In genomic region chr10:53744746-53745145, GRCh38 we compare ENCODE assay signal across 29 cellular contexts.
DNase-seq lines count a peak whose midpoint lies in the region; ATAC-seq, FAIRE-seq and TF ChIP-seq lines count a peak whose summit lies in the region.
"Had no signal": no experiment of that assay in that cellular context is flagged by ENCODE, and none has a peak within 500 bp of the region (broad histone marks: within the 10 kb centered on the region; RNA-seq: fewer than 3 reads in every experiment).

No MANE protein-coding gene starts in this region.

- H3K27me3 ChIP-seq in H9 (ENCODE audit: insufficient read depth, low read length) (no peaks in the 10 kb centered on the region), H1 (replicated peaks in 1 of 4; ENCODE audit: control insufficient read depth in 3 of 4, extremely low read depth in 1 of 4, insufficient read depth in 3 of 4, low read length in 3 of 4) (no peaks in the 10 kb centered on the region), iPS DF 6.9 (ENCODE audit: control insufficient read depth, insufficient read depth, low read length) (no peaks in the 10 kb centered on the region), neuronal stem cell (ENCODE audit: control insufficient read depth in 3 of 3, insufficient read depth in 3 of 3, low read depth in 1 of 3, low read length in 3 of 3) (no peaks in the 10 kb centered on the region)
- H3K27me3 ChIP-seq: BE2C had no signal

- H3K9me3 Mint-ChIP-seq in H9: peaks cover 21 to 37% of the 10 kb centered on the region in 2 experiments

- H3K23me2 ChIP-seq in H9 (ENCODE audit: insufficient read length, low read depth, low read length, poor library complexity, severe bottlenecking): no peaks in the 10 kb centered on the region
- H3K23me2 ChIP-seq in H1 (ENCODE audit: low read depth, low read length): no peaks in the 10 kb centered on the region

- H3K79me1 ChIP-seq in H9 (ENCODE audit: insufficient read depth, low read depth, low read length, poor library complexity, severe bottlenecking): no peaks in the 10 kb centered on the region
- H3K79me1 ChIP-seq in H1 (ENCODE audit: low read depth, low read length): no peaks in the 10 kb centered on the region
- H3K79me1 ChIP-seq in neuronal stem cell (ENCODE audit: low read depth, low read length): no peaks in the 10 kb centered on the region

- H3K79me2 ChIP-seq in H9 (ENCODE audit: insufficient read depth, low read length) (no peaks in the 10 kb centered on the region), H1 (ENCODE audit: control insufficient read depth in 1 of 2, insufficient read depth in 2 of 2, low read length in 2 of 2) (no peaks in the 10 kb centered on the region)

- no peak overlapping the region for H2BK12ac ChIP-seq in H9 (ENCODE audit: insufficient read length, low read depth, low read length)
- H2BK12ac ChIP-seq in H1 (ENCODE audit: low read depth, low read length): no peak overlapping the region; the same call in 1 of the 2 replicates
- H2BK12ac ChIP-seq in neuronal stem cell (ENCODE audit: low read length): no peak overlapping the region

- H3K18ac ChIP-seq in H9 (ENCODE audit: insufficient read length, low read depth, low read length) (no peak overlapping the region), H1 (ENCODE audit: extremely low read depth, low read length) (peak overlapping the region; percentile 1; the same call in 1 of the 2 replicates), neuronal stem cell (ENCODE audit: low read length) (no peak overlapping the region)

- H2AFZ ChIP-seq in H9 (ENCODE audit: low read length) (peak overlapping the region; percentile 42), H1 (ENCODE audit: low read length) (no peak overlapping the region), neuronal stem cell (ENCODE audit: low read length) (peak overlapping the region; percentile 77)

- H2AK5ac ChIP-seq in H9 (ENCODE audit: insufficient read length, low read length) (no peak overlapping the region), H1 (ENCODE audit: low read depth, low read length) (no peak overlapping the region), neuronal stem cell (ENCODE audit: low read depth, low read length) (no peak overlapping the region)

- H4K8ac ChIP-seq in H9 (replicated peaks; ENCODE audit: insufficient read length, low read depth, low read length): no peak overlapping the region
- H4K8ac ChIP-seq in H1 (ENCODE audit: extremely low read depth, insufficient read depth, low read length): no peak overlapping the region
- H4K8ac ChIP-seq in neuronal stem cell (ENCODE audit: low read depth, low read length): no peak overlapping the region

- H4K91ac ChIP-seq in H9 (ENCODE audit: insufficient read length, low read depth, low read length) (no peak overlapping the region), H1 (replicated peaks; ENCODE audit: insufficient read length, low read length) (peak overlapping the region; percentile 55), neuronal stem cell (ENCODE audit: low read depth, low read length, poor library complexity) (no peak overlapping the region)

- H3K9me3 ChIP-seq in H9 (ENCODE audit: control insufficient read depth, low read depth, low read length): no peaks in the 10 kb centered on the region
- peaks cover 8 to 20% of the 10 kb centered on the region in 2 experiments for H3K9me3 ChIP-seq in H1 (ENCODE audit: insufficient read depth in 2 of 2, low read depth in 1 of 2, low read length in 1 of 2)
- no peaks in the 10 kb centered on the region for H3K9me3 ChIP-seq in iPS DF 6.9 (ENCODE audit: control insufficient read depth, insufficient read depth, low read length)
- peaks cover 2 to 5% of the 10 kb centered on the region in 2 donors for H3K9me3 ChIP-seq in neuronal stem cell (replicated peaks in 1 of 2; ENCODE audit: control insufficient read depth in 2 of 2, insufficient read depth in 1 of 2, low read depth in 1 of 2, low read length in 2 of 2)
- H3K9me3 ChIP-seq: BE2C had no signal

- H3K9ac ChIP-seq in H9 (ENCODE audit: extremely low read depth, insufficient read length, low read length): no peak overlapping the region
- no peak overlapping the region for H3K9ac ChIP-seq in H1 (replicated peaks in 1 of 4; ENCODE audit: extremely low read depth in 1 of 4, low read depth in 3 of 4, low read length in 3 of 4)
- no peak overlapping the region for H3K9ac ChIP-seq in neuronal stem cell (ENCODE audit: low read depth, low read length, poor library complexity)

- H3K36me3 ChIP-seq in H1 (ENCODE audit: control insufficient read depth in 2 of 4, insufficient read depth in 4 of 4, low read length in 3 of 4) (peaks cover 0 to 2% (median 0%) of the 10 kb centered on the region in 4 experiments; a peak in 1 of 8 replicates), iPS DF 6.9 (ENCODE audit: control insufficient read depth, insufficient read depth, low read length) (no peaks in the 10 kb centered on the region), neuronal stem cell (replicated peaks in 1 of 2; ENCODE audit: control insufficient read depth in 2 of 2, insufficient read depth in 2 of 2, low read length in 2 of 2) (no peaks in the 10 kb centered on the region)
- H3K36me3 ChIP-seq: BE2C had no signal

- H3K4me1 ChIP-seq in H9 (ENCODE audit: insufficient read depth, low read length) (peaks cover 2% of the 10 kb centered on the region; the same call in 1 of the 2 replicates), H1 (replicated peaks in 1 of 4; ENCODE audit: control insufficient read depth in 3 of 4, insufficient read depth in 4 of 4, low read length in 3 of 4) (peaks cover 0 to 3% (median 2%) of the 10 kb centered on the region in 4 experiments; a peak in 4 of 7 replicates), iPS DF 6.9 (ENCODE audit: control insufficient read depth, insufficient read depth, low read length) (peaks cover 2% of the 10 kb centered on the region; the same call in 1 of the 2 replicates), neuronal stem cell (ENCODE audit: control insufficient read depth in 2 of 2, insufficient read depth in 1 of 2, low read depth in 1 of 2, low read length in 2 of 2) (no peaks in the 10 kb centered on the region)
- H3K4me1 ChIP-seq: BE2C had no signal

- H3K27me3 Mint-ChIP-seq in H9 (ENCODE audit: low read depth): no peaks in the 10 kb centered on the region
- H3K27me3 Mint-ChIP-seq: CD4-positive, CD25-positive, alpha-beta regulatory T cell; CD8-positive, alpha-beta memory T cell; IgD-negative memory B cell had no signal

- FAIRE-seq in H1 (lab: Jason Lieb, UNC): peak; percentile 32
- FAIRE-seq: A204.1, G401.6, GM12891, GM19239, HepG2, HTR-8/SVneo had no signal

- H3K36me3 Mint-ChIP-seq in H9 (ENCODE audit: insufficient read depth in 1 of 3, low read depth in 3 of 3): peaks cover 18 to 39% (median 21%) of the 10 kb centered on the region in 3 experiments
- H3K36me3 Mint-ChIP-seq: CD4-positive, CD25-positive, alpha-beta regulatory T cell; IgD-negative memory B cell had no signal

- no peak overlapping the region for H3K27ac ChIP-seq in H9 (ENCODE audit: insufficient read length, low read depth, low read length)
- no peak overlapping the region for H3K27ac ChIP-seq in H1 (ENCODE audit: low read depth, low read length)
- H3K27ac ChIP-seq in iPS DF 6.9 (ENCODE audit: low read length): no peak overlapping the region
- H3K27ac ChIP-seq in neuronal stem cell (replicated peaks; ENCODE audit: low read length): no peak overlapping the region
- H3K27ac ChIP-seq: HL-60 had no signal

- H3K56ac ChIP-seq in H9 (ENCODE audit: insufficient read length, low read depth, low read length) (no peak overlapping the region), H1 (replicated peaks; ENCODE audit: insufficient read length, low read depth, low read length) (no peak overlapping the region)

- H3K4me1 Mint-ChIP-seq in H9: peaks cover 7 to 13% of the 10 kb centered on the region in 2 experiments
- H3K4me1 Mint-ChIP-seq: CD4-positive, CD25-positive, alpha-beta regulatory T cell; CD8-positive, alpha-beta memory T cell; IgD-negative memory B cell had no signal

- H2BK20ac ChIP-seq in H9 (ENCODE audit: low read depth, low read length, poor library complexity, severe bottlenecking) (no peak overlapping the region), H1 (ENCODE audit: low read length) (peak overlapping the region; percentile 83; the same call in 1 of the 2 replicates)

- CTCF ChIA-PET in H1 (lab: Charles Lee; ENCODE audit: partially characterized antibody): interaction anchor here (0.9 kb wide), 1 partner anchor 16 kb away, joined by 4 read pairs; no protein-coding TSS in a partner anchor

- ATAC-seq in GM21619 (IDR thresholded peaks at IDR 0.05; ENCODE audit: unreplicated experiment): no peak
- ATAC-seq: HepG2 had no signal

- no peak overlapping the region for H3K4me3 Mint-ChIP-seq in H9
- H3K4me3 Mint-ChIP-seq: CD4-positive, CD25-positive, alpha-beta regulatory T cell; CD8-positive, alpha-beta memory T cell had no signal

- no peak for TF ChIP-seq EP300 in H1 (IDR thresholded peaks at IDR 0.05; ENCODE audit: borderline replicate concordance in 1 of 2, low read depth in 2 of 2, low read length in 2 of 2)

- H2BK5ac ChIP-seq in H9 (ENCODE audit: insufficient read length, low read length) (no peak overlapping the region), H1 (ENCODE audit: low read depth, low read length) (peak overlapping the region; percentile 77), neuronal stem cell (ENCODE audit: low read length) (no peak overlapping the region)

- H3K27ac Mint-ChIP-seq in H9: peak overlapping the region in 2 of 3 experiments; percentile 13 to 59; a peak in 3 of 7 replicates
- H3K27ac Mint-ChIP-seq: CD4-positive, CD25-positive, alpha-beta regulatory T cell; CD8-positive, alpha-beta memory T cell; IgD-negative memory B cell had no signal

- no peak for TF ChIP-seq POLR2A in H1 (IDR thresholded peaks at IDR 0.05; ENCODE audit: control extremely low read depth in 1 of 2, low read depth in 2 of 2, low read length in 2 of 2)

- H2BK15ac ChIP-seq in H9 (ENCODE audit: low read depth, low read length): no peak overlapping the region
- no peak overlapping the region for H2BK15ac ChIP-seq in H1 (ENCODE audit: low read length)
- no peak overlapping the region for H2BK15ac ChIP-seq in neuronal stem cell (ENCODE audit: low read length)

- H3K14ac ChIP-seq in H9 (ENCODE audit: insufficient read depth, low read length) (no peak overlapping the region), H1 (ENCODE audit: insufficient read length) (no peak overlapping the region), neuronal stem cell (ENCODE audit: low read length) (no peak overlapping the region)

- H3K23ac ChIP-seq in H9 (ENCODE audit: insufficient read length, low read depth, low read length) (no peak overlapping the region), H1 (ENCODE audit: insufficient read length) (no peak overlapping the region), neuronal stem cell (ENCODE audit: low read depth, low read length, poor library complexity) (no peak overlapping the region)

- DNase-seq in H9: peak; percentile 35
- peak; percentile 10 to 44 for DNase-seq in H1 (ENCODE audit: low read depth in 1 of 2, low spot score in 2 of 2)
- peak; percentile 11 for DNase-seq in iPS DF 6.9 (ENCODE audit: low read depth, low spot score)
- no peak for DNase-seq in neuronal stem cell (ENCODE audit: low spot score)
- DNase-seq in activated naive CD4-positive, alpha-beta T cell (lab: John Stamatoyannopoulos, UW): no peak
- no peak for DNase-seq in NCI-H774 (lab: John Stamatoyannopoulos, UW)
- no peak for DNase-seq in activated T-cell treated with anti-CD3 and anti-CD28 coated beads, Interleukin-2, amount 50 U/mL, for 1 hour
- DNase-seq: ACHN; BE2C; C1 segment of cervical spinal cord; CD4-positive, CD25-positive, alpha-beta regulatory T cell; CD8-positive, alpha-beta memory T cell; COR-L47; DMS 273 treated with DMSO at 0.1 percent for 48 hours; DMS53; DND-41; EL; GOT3; HCEC 1CT; KBM-7 had no signal

- no peak overlapping the region for H4K5ac ChIP-seq in H9 (ENCODE audit: insufficient read length, low read depth, low read length)
- no peak overlapping the region for H4K5ac ChIP-seq in H1 (ENCODE audit: insufficient read length, low read depth, low read length)

- POLR2A ChIA-PET in H1 (lab: Charles Lee; ENCODE audit: partially characterized antibody): no interaction called here

- H4K20me1 ChIP-seq in H9 (ENCODE audit: control insufficient read depth, insufficient read depth, insufficient read length) (no peaks in the 10 kb centered on the region), H1 (replicated peaks in 1 of 2; ENCODE audit: control insufficient read depth in 1 of 2, insufficient read depth in 2 of 2, low read length in 2 of 2) (no peaks in the 10 kb centered on the region)

- H2BK120ac ChIP-seq in H9 (ENCODE audit: low read depth, low read length, poor library complexity, severe bottlenecking) (no peak overlapping the region), H1 (replicated peaks; ENCODE audit: low read depth, low read length) (peak overlapping the region; percentile 63), neuronal stem cell (ENCODE audit: low read depth, low read length) (no peak overlapping the region)

- H3K4ac ChIP-seq in H9 (ENCODE audit: low read depth, low read length) (no peak overlapping the region), H1 (replicated peaks; ENCODE audit: insufficient read length, low read depth, low read length) (no peak overlapping the region), neuronal stem cell (ENCODE audit: low read length) (no peak overlapping the region)

- H3K4me3 ChIP-seq in H1 (ENCODE audit: extremely low read depth in 1 of 4, insufficient read depth in 2 of 4, low read depth in 3 of 4, low read length in 4 of 4): no peak overlapping the region
- H3K4me3 ChIP-seq in iPS DF 6.9 (ENCODE audit: low read length): no peak overlapping the region
- no peak overlapping the region for H3K4me3 ChIP-seq in neuronal stem cell (ENCODE audit: low read length in 2 of 2)

- no peak for TF ChIP-seq RAD21 in H1 (IDR thresholded peaks at IDR 0.05 in 1 of 2, conservative IDR thresholded peaks at IDR 0.05 in 1 of 2; ENCODE audit: low read depth in 2 of 2, low read length in 2 of 2)

- H3T11ph ChIP-seq in H9 (ENCODE audit: low read length): no peak overlapping the region

- no peak for TF ChIP-seq CTCF in H9 (conservative IDR thresholded peaks at IDR 0.05)
- no peak for TF ChIP-seq CTCF in H1 (IDR thresholded peaks at IDR 0.05; ENCODE audit: control extremely low read depth in 1 of 3, insufficient read depth in 1 of 3, low read depth in 1 of 3, low read length in 3 of 3)

- H3K4me2 ChIP-seq in H9 (ENCODE audit: insufficient read depth, insufficient read length, low read length) (no peak overlapping the region), H1 (ENCODE audit: insufficient read depth in 1 of 2, low read depth in 2 of 2, low read length in 2 of 2) (no peak overlapping the region), neuronal stem cell (ENCODE audit: insufficient read depth, low read length, poor library complexity, severe bottlenecking) (no peak overlapping the region)

Comparison
In these comparisons a context has a peak if more than half of its experiments do, and no peak if none do; other contexts are left out.
1. DNase-seq: peak in H9 (single experiment), H1 (2 of 2) and iPS DF 6.9 (single experiment); none in neuronal stem cell (single experiment), activated naive CD4-positive, alpha-beta T cell (0 of 4), NCI-H774 (single experiment) and activated T-cell treated with anti-CD3 and anti-CD28 coated beads, Interleukin-2, amount 50 U/mL, for 1 hour (single experiment).